19 cellular contexts compared by ENCODE assay signal in the genomic region with DNA sequence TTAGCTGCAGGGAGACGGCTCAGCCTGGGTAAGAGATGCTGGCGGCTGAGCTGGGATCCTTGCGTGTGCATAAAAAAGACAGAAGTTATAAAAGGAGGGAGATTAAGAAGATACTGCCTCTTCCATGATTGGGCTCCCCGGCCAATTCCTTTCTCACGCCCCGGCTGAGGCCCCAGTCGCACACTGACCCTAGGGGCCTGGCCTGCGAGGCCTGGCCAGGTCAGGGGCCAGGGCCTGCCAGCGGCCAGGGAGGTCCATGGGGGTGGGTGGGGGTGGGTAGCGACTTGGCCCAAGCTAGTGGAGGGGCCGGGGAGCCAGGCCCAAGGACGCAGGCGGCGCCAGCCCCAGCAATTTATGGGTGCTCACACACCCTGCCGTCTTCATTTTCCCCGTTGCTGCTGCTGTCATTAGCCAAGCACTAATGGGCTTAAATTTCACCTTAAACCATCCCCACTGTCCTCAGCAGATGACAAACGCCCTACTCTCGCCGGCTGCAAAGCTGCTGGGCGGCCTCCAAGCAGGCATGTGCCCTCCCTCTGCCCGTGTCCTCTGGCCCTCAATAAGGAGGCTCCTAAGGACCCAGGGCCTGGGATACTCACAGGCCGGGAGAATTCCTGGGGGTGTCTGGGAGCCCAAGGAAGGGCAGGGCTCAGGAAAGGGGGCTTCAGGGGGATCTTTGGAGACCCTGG.
DNase-seq lines count a peak whose midpoint lies in the region; ATAC-seq and TF ChIP-seq lines count a peak whose summit lies in the region.
"Had no signal": no experiment of that assay in that cellular context is flagged by ENCODE, and none has a peak within 500 bp of the region (broad histone marks: within the 10 kb centered on the region; RNA-seq: fewer than 3 reads in every experiment).

No MANE protein-coding gene starts in this region.

- no peaks in the 10 kb centered on the region for H3K9me3 Mint-ChIP-seq in progenitor cell of endocrine pancreas (ENCODE audit: low read depth)
- no peaks in the 10 kb centered on the region for H3K9me3 Mint-ChIP-seq in naive thymus-derived CD8-positive, alpha-beta T cell
- H3K9me3 Mint-ChIP-seq: CD4-positive, CD25-positive, alpha-beta regulatory T cell had no signal

- no peak overlapping the region for H3K4me3 ChIP-seq in AG04450 (ENCODE audit: low read depth, low read length)
- no peak overlapping the region for H3K4me3 ChIP-seq in adrenal gland

- peaks cover 21% of the 10 kb centered on the region for H3K4me1 Mint-ChIP-seq in progenitor cell of endocrine pancreas (ENCODE audit: low read depth)
- H3K4me1 Mint-ChIP-seq in naive thymus-derived CD8-positive, alpha-beta T cell: peaks cover 34 to 56% (median 46%) of the 10 kb centered on the region in 4 donors

- H3K4me1 ChIP-seq in adrenal gland (replicated peaks in 1 of 2): peaks cover 11 to 74% of the 10 kb centered on the region in 2 donors

- H3K36me3 ChIP-seq in adrenal gland (replicated peaks in 1 of 2): no peaks in the 10 kb centered on the region

- POLR2A ChIA-PET in AG04450 (lab: Yijun Ruan, JAX): interaction anchor here (0.5 kb wide), 2 partner anchors 9 to 83 kb away, joined by 4 to 5 read pairs; no protein-coding TSS in a partner anchor
- POLR2A ChIA-PET in naive thymus-derived CD8-positive, alpha-beta T cell (lab: Charles Lee): interaction anchor here (1.4 to 1.6 kb wide), 2 partner anchors 12 kb away, joined by 5 read pairs; no protein-coding TSS in a partner anchor

- TF ChIP-seq POLR2A in adrenal gland (IDR thresholded peaks at IDR 0.05): no peak

- H3K9me3 ChIP-seq in AG04450 (ENCODE audit: control insufficient read depth, insufficient read depth, low read length) (no peaks in the 10 kb centered on the region), adrenal gland (replicated peaks in 1 of 3) (no peaks in the 10 kb centered on the region)

- no peaks in the 10 kb centered on the region for H3K27me3 Mint-ChIP-seq in progenitor cell of endocrine pancreas
- no peaks in the 10 kb centered on the region for H3K27me3 Mint-ChIP-seq in naive thymus-derived CD8-positive, alpha-beta T cell
- H3K27me3 Mint-ChIP-seq: activated CD4-positive, alpha-beta T cell treated with anti-CD3 and anti-CD28 coated beads for 36 hours; CD4-positive, CD25-positive, alpha-beta regulatory T cell had no signal

- WGBS in adrenal gland, 4 donors: 44 to 52% (median 45%) methylated on average over 14 to 22 of the region's 22 CpGs

- ATAC-seq in left cardiac atrium (peak; percentile 17 to 52), HG03432 (IDR thresholded peaks at IDR 0.05; ENCODE audit: unreplicated experiment) (no peak)
- no peak for ATAC-seq in naive thymus-derived CD8-positive, alpha-beta T cell
- ATAC-seq: activated CD4-positive, alpha-beta T cell treated with anti-CD3 and anti-CD28 coated beads for 36 hours; foreskin keratinocyte had no signal

- H3K27ac ChIP-seq in AG04450 (ENCODE audit: low read depth, low read length) (peak overlapping the region; percentile 11), adrenal gland (peak overlapping the region in 2 of 5 donors; percentile 63 to 68)
- H3K27ac ChIP-seq: foreskin keratinocyte had no signal

- TF ChIP-seq CTCF in AG04450 (IDR thresholded peaks at IDR 0.05; ENCODE audit: low read depth, low read length) (no peak), adrenal gland (IDR thresholded peaks at IDR 0.05) (no peak), progenitor cell of endocrine pancreas (IDR thresholded peaks at IDR 0.05; ENCODE audit: unreplicated experiment) (no peak)

- DNase-seq in AG04450 (ENCODE audit: low read depth, low spot score) (no peak), adrenal gland (peak in 4 of 7 donors; percentile 37 to 81 (median 51)), left cardiac atrium (no peak), progenitor cell of endocrine pancreas (ENCODE audit: low spot score, unreplicated experiment) (no peak), NCI-H1694 treated with DMSO at 0.1 percent for 48 hours (lab: John Stamatoyannopoulos, UW) (no peak), UCSD-AML1 (lab: John Stamatoyannopoulos, UW; ENCODE audit: unreplicated experiment) (no peak)
- DNase-seq in naive thymus-derived CD8-positive, alpha-beta T cell: no peak
- DNase-seq: ACHN; activated CD4-positive, alpha-beta T cell treated with anti-CD3 and anti-CD28 coated beads for 36 hours; activated gamma-delta T cell; amygdala; CD4-positive, CD25-positive, alpha-beta regulatory T cell; foreskin keratinocyte; Kasumi-1; NCI-H1436; NCI-H526; stimulated activated CD4-positive, alpha-beta T cell treated with anti-CD3 and anti-CD28 coated beads, Interleukin-15, amount 100 ng/mL, for 24 hours; stimulated activated naive CD4-positive, alpha-beta T cell treated with Interleukin-2 at 50 U/mL for 16 hours had no signal

- no peaks in the 10 kb centered on the region for H3K27me3 ChIP-seq in AG04450 (ENCODE audit: control insufficient read depth, insufficient read depth, low read length)
- H3K27me3 ChIP-seq in adrenal gland: no peaks in the 10 kb centered on the region
- H3K27me3 ChIP-seq: foreskin keratinocyte had no signal

- no peaks in the 10 kb centered on the region for H3K36me3 Mint-ChIP-seq in progenitor cell of endocrine pancreas (ENCODE audit: insufficient read depth)
- no peaks in the 10 kb centered on the region for H3K36me3 Mint-ChIP-seq in naive thymus-derived CD8-positive, alpha-beta T cell

- H3K27ac Mint-ChIP-seq in progenitor cell of endocrine pancreas: peak overlapping the region; percentile 79
- H3K27ac Mint-ChIP-seq in naive thymus-derived CD8-positive, alpha-beta T cell: no peak overlapping the region
- H3K27ac Mint-ChIP-seq: activated CD4-positive, alpha-beta T cell treated with anti-CD3 and anti-CD28 coated beads for 36 hours had no signal

- no peak overlapping the region for H3K4me3 Mint-ChIP-seq in progenitor cell of endocrine pancreas (ENCODE audit: low read depth)
- no peak overlapping the region for H3K4me3 Mint-ChIP-seq in naive thymus-derived CD8-positive, alpha-beta T cell
- H3K4me3 Mint-ChIP-seq: activated CD4-positive, alpha-beta T cell treated with anti-CD3 and anti-CD28 coated beads for 36 hours; CD4-positive, CD25-positive, alpha-beta regulatory T cell had no signal

- intact Hi-C loops in adrenal gland (cut with DNase I): no loop called here
- intact Hi-C loops in left cardiac atrium (cut with DNase I): no loop called here

- CTCF ChIA-PET in AG04450 (lab: Charles Lee): no interaction called here

Comparison
In these comparisons a context has a peak if more than half of its experiments do, and no peak if none do; other contexts are left out.
1. DNase-seq: peak in adrenal gland (4 of 7); none in AG04450 (single experiment), left cardiac atrium (single experiment), progenitor cell of endocrine pancreas (single experiment), NCI-H1694 treated with DMSO at 0.1 percent for 48 hours (single experiment), UCSD-AML1 (single experiment) and naive thymus-derived CD8-positive, alpha-beta T cell (0 of 10).
2. ATAC-seq: peak in left cardiac atrium (2 of 2); none in HG03432 (single experiment) and naive thymus-derived CD8-positive, alpha-beta T cell (0 of 2).